33 cellular contexts compared by ENCODE assay signal in genomic region chr5:1039210-1039548, GRCh38.
"Had no signal": no experiment of that assay in that cellular context is flagged by ENCODE, and none has a peak within 500 bp of the region (broad histone marks: within the 10 kb centered on the region; RNA-seq: fewer than 3 reads in every experiment).

No MANE protein-coding gene starts in this region.

- H3K36me3 ChIP-seq: ascending aorta, cardiac muscle cell had no signal

- DNase-seq: activated B cell treated with CpG ODN at 0.5 μM for 24 hours; activated CD4-positive, alpha-beta memory T cell treated with anti-CD3 and anti-CD28 coated beads for 36 hours; activated CD4-positive, alpha-beta T cell treated with anti-CD3 and anti-CD28 coated beads for 4 hours; activated CD4-positive, alpha-beta T cell treated with anti-CD3 and anti-CD28 coated beads, Interleukin-2, amount 50 U/mL, for 1 hour; activated CD4-positive, CD25-positive, alpha-beta regulatory T cell treated with anti-CD3 and anti-CD28 coated beads, Interleukin-2, amount 50 U/mL, for 72 hours; activated CD8-positive, alpha-beta memory T cell treated with anti-CD3 and anti-CD28 coated beads, Interleukin-2, amount 50 U/mL, for 4 hours; activated effector memory CD4-positive, alpha-beta T cell treated with anti-CD3 and anti-CD28 coated beads, Interleukin-2, amount 50 U/mL, for 16 hours; activated naive CD4-positive, alpha-beta T cell; activated naive CD4-positive, alpha-beta T cell treated with anti-CD3 and anti-CD28 coated beads, Interleukin-2, amount 50 U/mL, for 16 hours; activated naive CD8-positive, alpha-beta T cell treated with anti-CD3 and anti-CD28 coated beads for 36 hours; activated T-cell treated with anti-CD3 and anti-CD28 coated beads for 4 hours; activated T-cell treated with anti-CD3 and anti-CD28 coated beads, Interleukin-2, amount 50 U/mL, for 72 hours; amniotic stem cell; Karpas-422; KBM-7; NCI-H1105 treated with DMSO at 0.1 percent for 48 hours; NCI-H1436 treated with DMSO at 0.1 percent for 48 hours; NCI-H1694 treated with DMSO at 0.1 percent for 48 hours; NCI-H2029; NCI-H345; NCI-H524 treated with DMSO at 0.1 percent for 48 hours; PC-9; SIG-M5; SW 1271; T-helper 2 cell; T-helper 9 cell had no signal

- ATAC-seq: activated T-cell treated with anti-CD3 and anti-CD28 coated beads, Interleukin-2, amount 50 U/mL, for 72 hours; activated T-helper 17 cell treated with anti-CD3 and anti-CD28 coated beads, Interleukin-2, amount 50 U/mL, for 72 hours; Right ventricle myocardium inferior had no signal

- H3K27ac ChIP-seq: ascending aorta, cardiac muscle cell, PC-9, RWPE1, VCaP had no signal

- H2AFZ ChIP-seq: PC-9 had no signal

- H3K4me3 ChIP-seq: ascending aorta, cardiac muscle cell, PC-9 had no signal

- H3K4me2 ChIP-seq: PC-9 had no signal

- FAIRE-seq: RCC 7860 had no signal

- H3K4me1 ChIP-seq: ascending aorta had no signal

- H3K27me3 ChIP-seq: ascending aorta, cardiac muscle cell had no signal

- H3K9me3 ChIP-seq: ascending aorta had no signal
